Comparison of ENCODE assay signal across 32 cellular contexts in genomic region chr13:100527644-100528043, GRCh38.
"Had no signal": no experiment of that assay in that cellular context is flagged by ENCODE, and none has a peak within 500 bp of the region (broad histone marks: within the 10 kb centered on the region; RNA-seq: fewer than 3 reads in every experiment).

No MANE protein-coding gene starts in this region.

- H3K27me3 Mint-ChIP-seq: activated CD8-positive, alpha-beta T cell treated with anti-CD3 and anti-CD28 coated beads for 36 hours; activated naive CD8-positive, alpha-beta T cell treated with anti-CD3 and anti-CD28 coated beads for 36 hours; activated naive CD8-positive, alpha-beta T cell treated with anti-CD3 and anti-CD28 coated beads, Interleukin-2, amount 50 U/mL, for 24 hours; activated T-cell treated with anti-CD3 and anti-CD28 coated beads, Interleukin-2, amount 50 U/mL, for 24 hours; central memory CD8-positive, alpha-beta T cell; T-cell had no signal

- H3K4me3 ChIP-seq: adrenal gland, ascending aorta, breast epithelium, cardiac muscle cell had no signal

- H3K4me1 ChIP-seq: ascending aorta, breast epithelium had no signal

- H3K27ac Mint-ChIP-seq: activated B cell treated with CpG ODN at 0.5 μM for 24 hours; activated CD8-positive, alpha-beta T cell treated with anti-CD3 and anti-CD28 coated beads for 36 hours; activated naive CD8-positive, alpha-beta T cell treated with anti-CD3 and anti-CD28 coated beads for 36 hours; activated naive CD8-positive, alpha-beta T cell treated with anti-CD3 and anti-CD28 coated beads, Interleukin-2, amount 50 U/mL, for 24 hours; activated T-cell treated with anti-CD3 and anti-CD28 coated beads, Interleukin-2, amount 50 U/mL, for 24 hours; activated T-cell treated with anti-CD3 and anti-CD28 coated beads, Interleukin-2, amount 50 U/mL, for 72 hours; T-cell; T-helper 1 cell treated with Interleukin-12 subunit alpha and Interleukin-12 subunit beta and Interleukin-4 antibody, amounts not matched to agents 30 μg/mL and 1 μg/mL, for 36 hours; T-helper 2 cell treated with Interferon-gamma antibody and Interleukin-4, amounts not matched to agents 5 μg/mL and 100 μg/mL, for 36 hours had no signal

- H3K4me3 Mint-ChIP-seq: activated B cell treated with CpG ODN at 0.5 μM for 24 hours; activated CD8-positive, alpha-beta T cell treated with anti-CD3 and anti-CD28 coated beads for 36 hours; activated naive CD8-positive, alpha-beta T cell treated with anti-CD3 and anti-CD28 coated beads for 36 hours; activated naive CD8-positive, alpha-beta T cell treated with anti-CD3 and anti-CD28 coated beads, Interleukin-2, amount 50 U/mL, for 24 hours; activated T-cell treated with anti-CD3 and anti-CD28 coated beads, Interleukin-2, amount 50 U/mL, for 24 hours; activated T-cell treated with anti-CD3 and anti-CD28 coated beads, Interleukin-2, amount 50 U/mL, for 72 hours; brain; central memory CD8-positive, alpha-beta T cell; T-cell; T-helper 1 cell treated with Interleukin-12 subunit alpha and Interleukin-12 subunit beta and Interleukin-4 antibody, amounts not matched to agents 30 μg/mL and 1 μg/mL, for 36 hours; T-helper 2 cell treated with Interferon-gamma antibody and Interleukin-4, amounts not matched to agents 5 μg/mL and 100 μg/mL, for 36 hours had no signal

- H3K9me3 Mint-ChIP-seq: activated B cell treated with CpG ODN at 0.5 μM for 24 hours; activated CD8-positive, alpha-beta T cell treated with anti-CD3 and anti-CD28 coated beads for 36 hours; activated naive CD8-positive, alpha-beta T cell treated with anti-CD3 and anti-CD28 coated beads for 36 hours; activated naive CD8-positive, alpha-beta T cell treated with anti-CD3 and anti-CD28 coated beads, Interleukin-2, amount 50 U/mL, for 24 hours; activated T-cell treated with anti-CD3 and anti-CD28 coated beads, Interleukin-2, amount 50 U/mL, for 24 hours; activated T-cell treated with anti-CD3 and anti-CD28 coated beads, Interleukin-2, amount 50 U/mL, for 72 hours; central memory CD8-positive, alpha-beta T cell; T-helper 1 cell treated with Interleukin-12 subunit alpha and Interleukin-12 subunit beta and Interleukin-4 antibody, amounts not matched to agents 30 μg/mL and 1 μg/mL, for 36 hours; T-helper 2 cell treated with Interferon-gamma antibody and Interleukin-4, amounts not matched to agents 5 μg/mL and 100 μg/mL, for 36 hours had no signal

- H3K27me3 ChIP-seq: adrenal gland, ascending aorta, breast epithelium, cardiac muscle cell had no signal

- H3K9me3 ChIP-seq: adrenal gland, ascending aorta, breast epithelium had no signal

- H3K27ac ChIP-seq: adrenal gland, ascending aorta, breast epithelium, cardiac muscle cell, WERI-Rb-1 had no signal

- ATAC-seq: activated CD4-positive, CD25-positive, alpha-beta regulatory T cell treated with anti-CD3 and anti-CD28 coated beads, Interleukin-2, amount 50 U/mL, for 24 hours; activated CD8-positive, alpha-beta T cell treated with anti-CD3 and anti-CD28 coated beads for 36 hours; activated naive CD8-positive, alpha-beta T cell treated with anti-CD3 and anti-CD28 coated beads, Interleukin-2, amount 50 U/mL, for 24 hours; activated T-cell treated with anti-CD3 and anti-CD28 coated beads, Interleukin-2, amount 50 U/mL, for 72 hours; esophagus mucosa; T-cell had no signal

- H3K36me3 ChIP-seq: breast epithelium, cardiac muscle cell had no signal

- H3K4me1 Mint-ChIP-seq: activated B cell treated with CpG ODN at 0.5 μM for 24 hours; activated naive CD8-positive, alpha-beta T cell treated with anti-CD3 and anti-CD28 coated beads for 36 hours; activated naive CD8-positive, alpha-beta T cell treated with anti-CD3 and anti-CD28 coated beads, Interleukin-2, amount 50 U/mL, for 24 hours had no signal

- DNase-seq: activated B cell treated with CpG ODN at 0.5 μM for 24 hours; activated CD4-positive, alpha-beta T cell treated with anti-CD3 and anti-CD28 coated beads for 48 hours; activated CD4-positive, alpha-beta T cell treated with anti-CD3 and anti-CD28 coated beads, Interleukin-2, amount 50 U/mL, for 1 hour; activated CD4-positive, alpha-beta T cell treated with anti-CD3 and anti-CD28 coated beads, Interleukin-2, amount 50 U/mL, for 48 hours; activated CD8-positive, alpha-beta memory T cell treated with anti-CD3 and anti-CD28 coated beads for 24 hours; activated CD8-positive, alpha-beta memory T cell treated with anti-CD3 and anti-CD28 coated beads, Interleukin-2, amount 50 U/mL, for 4 hours; activated CD8-positive, alpha-beta T cell treated with anti-CD3 and anti-CD28 coated beads for 36 hours; activated gamma-delta T cell; activated naive CD4-positive, alpha-beta T cell; activated naive CD4-positive, alpha-beta T cell treated with anti-CD3 and anti-CD28 coated beads, Interleukin-2, amount 50 U/mL, for 16 hours; activated naive CD8-positive, alpha-beta T cell treated with anti-CD3 and anti-CD28 coated beads for 36 hours; activated naive CD8-positive, alpha-beta T cell treated with anti-CD3 and anti-CD28 coated beads, Interleukin-2, amount 50 U/mL, for 24 hours; activated T-cell treated with anti-CD3 and anti-CD28 coated beads for 4 hours; activated T-cell treated with anti-CD3 and anti-CD28 coated beads, Interleukin-2, amount 50 U/mL, for 24 hours; activated T-cell treated with anti-CD3 and anti-CD28 coated beads, Interleukin-2, amount 50 U/mL, for 72 hours; amygdala; effector CD8-positive, alpha-beta T cell; foreskin fibroblast; SW 1271; T-cell; T1000; WERI-Rb-1 had no signal
